ENCODE assay signal across 10 cellular contexts in the genomic region with DNA sequence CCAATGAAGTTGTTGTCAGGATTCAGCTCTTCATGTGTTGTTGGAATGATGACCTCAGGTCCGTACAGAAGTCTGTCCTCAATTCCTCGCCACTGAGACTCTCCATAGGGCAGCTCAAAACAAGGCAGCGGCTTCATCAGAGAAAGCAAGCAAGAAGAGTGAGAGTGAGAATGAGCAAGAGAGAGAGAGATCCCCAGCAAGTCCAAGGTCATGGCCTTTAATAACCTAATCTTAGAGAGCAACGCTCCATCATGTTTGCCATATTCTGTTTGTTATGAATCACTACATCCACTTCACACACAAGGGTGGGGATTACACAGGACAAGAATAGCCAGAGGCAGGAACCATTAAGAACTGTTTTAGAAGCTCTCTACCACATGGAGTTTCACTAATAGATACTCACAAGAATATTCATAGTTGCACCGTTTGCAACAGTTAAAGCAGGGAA. TPM values are rescaled to one million over a fixed set of nuclear protein-coding genes. Genes with fewer than 3 reads are reported as not detected.
DNase-seq lines count a peak whose midpoint lies in the region; ATAC-seq and TF ChIP-seq lines count a peak whose summit lies in the region.
"Had no signal": no experiment of that assay in that cellular context is flagged by ENCODE, and none has a peak within 500 bp of the region (broad histone marks: within the 10 kb centered on the region; RNA-seq: fewer than 3 reads in every experiment).

No MANE protein-coding gene starts in this region.

- POLR2A ChIA-PET in Caco-2 (lab: Charles Lee): no interaction called here

- TF ChIP-seq CTCF in Caco-2 (IDR thresholded peaks at IDR 0.05; ENCODE audit: insufficient read depth in 1 of 2, low read depth in 1 of 2, low read length in 1 of 2, severe bottlenecking in 1 of 2, unreplicated experiment in 1 of 2): no peak

- peak; percentile 58 for ATAC-seq in GM19372 (IDR thresholded peaks at IDR 0.05; ENCODE audit: low read depth, unreplicated experiment)
- peak; percentile 88 for ATAC-seq in HG02884 (IDR thresholded peaks at IDR 0.05; ENCODE audit: unreplicated experiment)
- ATAC-seq: left cardiac atrium had no signal

- BruUV-seq in Caco-2 (replicated peaks; lab: Mats Ljungman, UMichigan): no TSS peak

- no peaks in the 10 kb centered on the region for H3K36me3 Mint-ChIP-seq in Caco-2 (ENCODE audit: insufficient read depth, unreplicated experiment)

- no peak for DNase-seq in Caco-2
- DNase-seq in M059J (ENCODE audit: low read depth): peak; percentile 55
- DNase-seq in SKM-1 treated with dmso at 0.1 percent for 144 hours (lab: John Stamatoyannopoulos, UW; ENCODE audit: unreplicated experiment): no peak
- no peak for DNase-seq in NCI-H1694 treated with DMSO at 0.1 percent for 48 hours (lab: John Stamatoyannopoulos, UW)
- DNase-seq in kidney tubule cell (ENCODE audit: low spot score): no peak
- no peak for DNase-seq in NCI-H526 (lab: John Stamatoyannopoulos, UW)
- DNase-seq: GF-D8, left cardiac atrium had no signal

- no peaks in the 10 kb centered on the region for H3K9me3 Mint-ChIP-seq in Caco-2 (ENCODE audit: unreplicated experiment)

- H3K4me3 Mint-ChIP-seq in Caco-2 (ENCODE audit: unreplicated experiment): no peak overlapping the region

- intact Hi-C loops in Caco-2 (cut with micrococcal nuclease; ENCODE audit: unreplicated experiment): loop anchor here (2.0 to 5.0 kb wide), 3 partner anchors 45 to 113 kb away; partner anchors contain the start of gene TMEM123

- no peak overlapping the region for H3K4me3 ChIP-seq in Caco-2 (ENCODE audit: low read depth, low read length)

- H3K36me3 ChIP-seq in Caco-2 (ENCODE audit: control insufficient read depth, insufficient read depth, low read length): no peaks in the 10 kb centered on the region

- no peaks in the 10 kb centered on the region for H3K9me3 ChIP-seq in Caco-2

- no peaks in the 10 kb centered on the region for H3K27me3 ChIP-seq in Caco-2 (replicated peaks; ENCODE audit: control insufficient read depth, insufficient read depth, low read length)

- CTCF ChIA-PET in Caco-2 (lab: Charles Lee): no interaction called here

- H3K27ac Mint-ChIP-seq in Caco-2 (ENCODE audit: unreplicated experiment): peak overlapping the region; percentile 87

- H3K4me1 ChIP-seq in Caco-2: peaks cover 36% of the 10 kb centered on the region

- H3K4me1 Mint-ChIP-seq in Caco-2 (ENCODE audit: low read depth, unreplicated experiment): peaks cover 30% of the 10 kb centered on the region

- H3K27me3 Mint-ChIP-seq in Caco-2 (ENCODE audit: insufficient read depth, unreplicated experiment): no peaks in the 10 kb centered on the region

RNA-seq across cellular contexts. Expression of gene MMP7, which starts 23.3 kb away (rescaled TPM):
- 1.0 TPM in 1 of 2 replicates, not detected in the other for total RNA-seq in Caco-2 (2022)
- 0.34 and 1.2 TPM in 2 replicates for total RNA-seq in M059J (2014; rRNA removed; shearing (Covaris generic))
